In the genomic region with DNA sequence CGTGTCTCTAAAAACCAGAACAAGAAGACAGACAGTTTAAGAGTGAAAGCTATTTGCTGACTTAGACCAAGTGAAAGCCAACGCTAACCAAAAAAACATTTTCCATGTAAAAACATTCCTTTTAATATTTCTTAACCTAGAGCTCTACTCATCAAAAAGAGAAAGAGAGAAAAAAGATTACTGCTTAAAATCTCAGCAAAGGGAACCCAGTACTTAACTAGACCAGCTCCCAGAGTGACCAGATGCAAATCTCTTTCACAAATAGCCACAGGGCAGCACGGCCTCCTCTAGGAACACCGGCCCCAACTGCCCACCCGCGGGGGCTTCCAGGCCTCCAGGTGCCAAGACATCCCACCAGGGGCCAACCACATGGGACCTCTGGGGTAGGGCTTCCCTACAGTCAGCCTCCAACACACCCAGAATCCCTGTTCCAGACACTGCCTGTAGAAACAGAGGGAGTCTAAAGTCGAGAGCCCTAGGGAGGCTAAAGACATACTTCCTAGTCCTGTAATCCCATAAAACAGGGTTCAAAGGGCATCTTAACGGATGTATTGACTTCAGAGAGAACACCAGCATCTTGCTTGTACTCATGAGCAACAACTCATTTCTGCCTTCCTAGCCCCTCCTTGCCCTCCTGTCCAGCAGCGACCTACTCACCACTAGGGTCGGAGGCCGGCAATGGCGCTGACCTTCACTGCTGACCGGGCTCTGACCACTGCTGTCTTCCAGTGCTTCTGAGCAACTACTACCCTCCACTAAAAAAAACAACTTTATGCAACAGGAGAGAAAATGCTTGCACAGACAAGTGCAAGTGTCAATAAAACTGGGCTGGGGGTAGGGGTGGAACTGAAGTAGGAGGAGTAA, we compare ENCODE assay signal across 14 cellular contexts. TPM values are rescaled to one million over a fixed set of nuclear protein-coding genes. Genes with fewer than 3 reads are reported as not detected.
DNase-seq lines count a peak whose midpoint lies in the region; ATAC-seq, FAIRE-seq and TF ChIP-seq lines count a peak whose summit lies in the region.
"Had no signal": no experiment of that assay in that cellular context is flagged by ENCODE, and none has a peak within 500 bp of the region (broad histone marks: within the 10 kb centered on the region; RNA-seq: fewer than 3 reads in every experiment).

No MANE protein-coding gene starts in this region.

- no peak overlapping the region for H2AFZ ChIP-seq in HepG2 (ENCODE audit: low read length)

- peaks cover 4% of the 10 kb centered on the region for H3K36me3 Mint-ChIP-seq in activated naive CD8-positive, alpha-beta T cell treated with anti-CD3 and anti-CD28 coated beads, Interleukin-2, amount 50 U/mL, for 24 hours (ENCODE audit: low read depth)
- H3K36me3 Mint-ChIP-seq: activated naive CD4-positive, alpha-beta T cell treated with anti-CD3 and anti-CD28 coated beads, Interleukin-2, amount 50 U/mL, for 72 hours had no signal

- no peak overlapping the region for H3K27ac ChIP-seq in duodenal mucosa (ENCODE audit: low read depth, low read length)
- H3K27ac ChIP-seq in HepG2 (ENCODE audit: extremely low read length, insufficient read depth, low read length) = peak overlapping the region; percentile 60
- H3K27ac ChIP-seq in suprapubic skin = peak overlapping the region; percentile 69
- peak overlapping the region in 12 of 59 donors; percentile 4 to 59 (median 20) for H3K27ac ChIP-seq in dorsolateral prefrontal cortex

- 21% methylated on average over 13 of the region's 13 CpGs for WGBS in HepG2 (ENCODE audit: low lambda C conversion rate)
- 65% methylated on average over 13 of the region's 13 CpGs for WGBS in suprapubic skin

- TF ChIP-seq POLR2A in HepG2 (IDR thresholded peaks at IDR 0.05; ENCODE audit: insufficient read depth in 1 of 2, low read depth in 2 of 2, low read length in 2 of 2) (no peak), suprapubic skin (IDR thresholded peaks at IDR 0.05) (no peak)

- H3K79me2 ChIP-seq in HepG2 (ENCODE audit: insufficient read depth, low read length) = peaks cover 96% of the 10 kb centered on the region

- peak overlapping the region in 1 of 2 donors; percentile 1 for H3K4me3 ChIP-seq in duodenal mucosa (ENCODE audit: low read depth in 1 of 2, low read length in 2 of 2)
- peak overlapping the region in 2 of 3 experiments; percentile 8 to 36; a peak in 4 of 6 replicates for H3K4me3 ChIP-seq in HepG2 (replicated peaks in 1 of 3; ENCODE audit: insufficient read depth in 1 of 3, low read depth in 2 of 3, low read length in 3 of 3)
- no peak overlapping the region for H3K4me3 ChIP-seq in suprapubic skin
- no peak overlapping the region for H3K4me3 ChIP-seq in dorsolateral prefrontal cortex

- H3K4me2 ChIP-seq in HepG2 (ENCODE audit: low read depth, low read length) = peak overlapping the region; percentile 71

- H3K36me3 ChIP-seq in duodenal mucosa (ENCODE audit: control insufficient read depth in 1 of 2, insufficient read depth in 2 of 2, low read length in 2 of 2) (peaks cover 9 to 12% of the 10 kb centered on the region in 2 donors), HepG2 (replicated peaks in 1 of 2; ENCODE audit: control insufficient read depth in 1 of 2, insufficient read depth in 2 of 2, low read length in 2 of 2) (peaks cover 5 to 17% of the 10 kb centered on the region in 2 experiments; a peak in 3 of 5 replicates), suprapubic skin (no peaks in the 10 kb centered on the region)

- peak; percentile 77 for ATAC-seq in HepG2
- ATAC-seq in activated naive CD8-positive, alpha-beta T cell treated with anti-CD3 and anti-CD28 coated beads, Interleukin-2, amount 50 U/mL, for 24 hours = no peak
- ATAC-seq: activated naive CD4-positive, alpha-beta T cell treated with anti-CD3 and anti-CD28 coated beads, Interleukin-2, amount 50 U/mL, for 72 hours had no signal

- 0 out of 2 replicates have a peak, but pooled peaks have one; percentile 29 for TF ChIP-seq CTCF in HepG2 (CRISPR knock-in tag; IDR thresholded peaks at IDR 0.05)
- no peak for TF ChIP-seq CTCF in suprapubic skin (IDR thresholded peaks at IDR 0.05)
- no peak for TF ChIP-seq CTCF in dorsolateral prefrontal cortex (IDR thresholded peaks at IDR 0.05 in 54 of 56, conservative IDR thresholded peaks at IDR 0.05 in 2 of 56; ENCODE audit: low read depth in 1 of 56, partially characterized antibody in 56 of 56)

- CTCF ChIA-PET in HepG2 (lab: Yijun Ruan, JAX; ENCODE audit: low intra/inter-chr PET ratio, low total read pairs) = no interaction called here

- TF ChIP-seq RAD21 in HepG2 (CRISPR knock-in tag; IDR thresholded peaks at IDR 0.05) = no peak

- no peaks in the 10 kb centered on the region for H3K27me3 ChIP-seq in duodenal mucosa (ENCODE audit: control insufficient read depth in 1 of 2, insufficient read depth in 2 of 2, low read length in 2 of 2)
- H3K27me3 ChIP-seq in HepG2 (ENCODE audit: control insufficient read depth in 1 of 2, insufficient read depth in 2 of 2, low read length in 2 of 2) = no peaks in the 10 kb centered on the region
- H3K27me3 ChIP-seq in suprapubic skin = no peaks in the 10 kb centered on the region
- H3K27me3 ChIP-seq in dorsolateral prefrontal cortex = no peaks in the 10 kb centered on the region

- H3K9ac ChIP-seq in duodenal mucosa (ENCODE audit: low read depth in 1 of 2, low read length in 2 of 2) (peak overlapping the region; percentile 6 to 31), HepG2 (ENCODE audit: insufficient read depth, low read depth, low read length) (peak overlapping the region; percentile 18; the same call in 1 of the 2 replicates)

- no peak overlapping the region for H3K4me3 Mint-ChIP-seq in activated naive CD8-positive, alpha-beta T cell treated with anti-CD3 and anti-CD28 coated beads, Interleukin-2, amount 50 U/mL, for 24 hours

- no peak overlapping the region for H3K27ac Mint-ChIP-seq in activated naive CD8-positive, alpha-beta T cell treated with anti-CD3 and anti-CD28 coated beads, Interleukin-2, amount 50 U/mL, for 24 hours
- H3K27ac Mint-ChIP-seq: activated naive CD4-positive, alpha-beta T cell treated with anti-CD3 and anti-CD28 coated beads, Interleukin-2, amount 50 U/mL, for 72 hours had no signal

- in situ Hi-C loops in HepG2 (cut with HindIII; ENCODE audit: extremely low pct_ligation_motif_present, low pct_unique_long_range_greater_than_20kb) = no loop called here

- POLR2A ChIA-PET in HepG2 (lab: Yijun Ruan, JAX) = interaction anchor here (1.5 to 2.0 kb wide), 2 partner anchors 10 to 16 kb away, joined by 4 to 7 read pairs; no protein-coding TSS in a partner anchor

- H3K27me3 Mint-ChIP-seq in activated naive CD8-positive, alpha-beta T cell treated with anti-CD3 and anti-CD28 coated beads, Interleukin-2, amount 50 U/mL, for 24 hours = no peaks in the 10 kb centered on the region

- peaks cover 26% of the 10 kb centered on the region for H3K4me1 Mint-ChIP-seq in activated naive CD8-positive, alpha-beta T cell treated with anti-CD3 and anti-CD28 coated beads, Interleukin-2, amount 50 U/mL, for 24 hours

- H3K9me3 ChIP-seq in duodenal mucosa (ENCODE audit: control insufficient read depth in 1 of 2, low read length in 2 of 2) (no peaks in the 10 kb centered on the region), HepG2 (ENCODE audit: low read length) (no peaks in the 10 kb centered on the region), suprapubic skin (no peaks in the 10 kb centered on the region)

- TF ChIP-seq EP300 in HepG2 (IDR thresholded peaks at IDR 0.05; ENCODE audit: low read depth in 2 of 2, low read length in 2 of 2) (peak in 1 of 2 experiments; percentile 25; a peak in 1 of 4 replicates), HepG2 (CRISPR knock-in tag; IDR thresholded peaks at IDR 0.05; ENCODE audit: borderline replicate concordance) (peak; percentile 26; the same call in 1 of the 2 replicates), suprapubic skin (IDR thresholded peaks at IDR 0.05) (no peak)

- H3K4me1 ChIP-seq in duodenal mucosa (ENCODE audit: control insufficient read depth in 1 of 2, insufficient read depth in 2 of 2, low read length in 2 of 2) (peaks cover 25 to 33% of the 10 kb centered on the region in 2 donors), HepG2 (ENCODE audit: insufficient read depth, low read length) (peaks cover 85% of the 10 kb centered on the region), suprapubic skin (peaks cover 77% of the 10 kb centered on the region)

- H4K20me1 ChIP-seq in HepG2 (ENCODE audit: insufficient read depth, low read length) = peaks cover 50% of the 10 kb centered on the region

- FAIRE-seq in HepG2 (lab: Jason Lieb, UNC) = peak; percentile 82

- DNase-seq in HT-29 (ENCODE audit: low spot score) (peak; percentile 40), HepG2 (ENCODE audit: low spot score) (peak; percentile 81), suprapubic skin (ENCODE audit: low spot score in 2 of 2) (no peak), GF-D8 (lab: John Stamatoyannopoulos, UW) (no peak), dorsolateral prefrontal cortex (no peak)
- DNase-seq in activated T-cell treated with anti-CD3 and anti-CD28 coated beads, Interleukin-2, amount 50 U/mL, for 48 hours = no peak
- DNase-seq in activated naive CD8-positive, alpha-beta T cell treated with anti-CD3 and anti-CD28 coated beads, Interleukin-2, amount 50 U/mL, for 24 hours = no peak
- DNase-seq: dermis blood vessel endothelial cell; KBM-7; NCI-H748 treated with DMSO at 0.1 percent for 48 hours; stimulated activated CD4-positive, alpha-beta T cell treated with anti-CD3 and anti-CD28 coated beads, Interleukin-4, amount 100 ng/mL, for 4 hours; stimulated activated naive CD4-positive, alpha-beta T cell had no signal

- no peaks in the 10 kb centered on the region for H3K9me3 Mint-ChIP-seq in activated naive CD8-positive, alpha-beta T cell treated with anti-CD3 and anti-CD28 coated beads, Interleukin-2, amount 50 U/mL, for 24 hours
- H3K9me3 Mint-ChIP-seq: activated naive CD4-positive, alpha-beta T cell treated with anti-CD3 and anti-CD28 coated beads, Interleukin-2, amount 50 U/mL, for 72 hours had no signal

- intact Hi-C loops in HepG2 (cut with micrococcal nuclease; ENCODE audit: unreplicated experiment) = no loop called here
- intact Hi-C loops in dorsolateral prefrontal cortex (cut with DNase I) = loop anchor here in 1 of 2 donors (10.0 kb wide), 1 partner anchor 147 kb away; no protein-coding TSS in a partner anchor

- no TSS peak for BruUV-seq in HepG2 (replicated peaks; lab: Mats Ljungman, UMichigan)

RNA-seq across cellular contexts. Expression of a gene that starts 21.3 kb away (rescaled TPM):
- 8.6 and 13.8 TPM in 2 replicates for total RNA-seq in HT-29 (2014; rRNA removed; shearing (Covaris generic))
- total RNA-seq in HepG2 (2016; rRNA removed; fragmentation: Illumina TruSeq; extraction: Trizol) (12.5 and 20.4 TPM in 2 replicates), suprapubic skin (10 to 100 TPM; 21.8 to 64.0 (median 28.8) TPM), dorsolateral prefrontal cortex (10 to 100 TPM; 25.1 to 60.3 (median 37.0) TPM)
- total RNA-seq in HepG2 (2016; cell fraction: cytosol; rRNA removed; fragmentation: Illumina TruSeq; extraction: Trizol; ENCODE audit: low read depth) = 10.4 and 15.8 TPM in 2 replicates
- 11.4 and 19.2 TPM in 2 replicates for total RNA-seq in HepG2 (2016; cell fraction: insoluble cytoplasmic fraction; rRNA removed; fragmentation: Illumina TruSeq; extraction: Trizol)
- total RNA-seq in HepG2 (2016; cell fraction: membrane; rRNA removed; fragmentation: Illumina TruSeq; extraction: Trizol) = 9.4 and 10.4 TPM in 2 replicates
- 21.7 and 25.2 TPM in 2 replicates for total RNA-seq in HepG2 (2016; cell fraction: nucleus; rRNA removed; fragmentation: Illumina TruSeq; extraction: Trizol)
- 12.4 and 13.9 TPM in 2 replicates for polyA plus RNA-seq in HepG2 (2011; rRNA removed)
- 7.2 and 8.1 TPM in 2 replicates for polyA plus RNA-seq in HepG2 (2011; cell fraction: cytosol; rRNA removed)
- polyA plus RNA-seq in HepG2 (2011; cell fraction: nucleus; rRNA removed) = 44.4 and 55.9 TPM in 2 replicates
- 24.9 and 25.6 TPM in 2 replicates for polyA plus RNA-seq in HepG2 (2012)
- polyA plus RNA-seq in HepG2 (2016; cell fraction: cytosol; fragmentation: Illumina TruSeq; extraction: Trizol; ENCODE audit: low read depth) = 0.75 and 0.90 TPM in 2 replicates
- polyA plus RNA-seq in HepG2 (2016; cell fraction: insoluble cytoplasmic fraction; fragmentation: Illumina TruSeq; extraction: Trizol; ENCODE audit: low read depth) = 19.5 and 24.4 TPM in 2 replicates
- polyA plus RNA-seq in HepG2 (2016; cell fraction: membrane; fragmentation: Illumina TruSeq; extraction: Trizol; ENCODE audit: low read depth) = 3.1 and 3.9 TPM in 2 replicates
- 46.5 and 48.4 TPM in 2 replicates for polyA plus RNA-seq in HepG2 (2016; cell fraction: nucleus; fragmentation: Illumina TruSeq; extraction: Trizol; ENCODE audit: insufficient read depth, low read depth)
- 16.6 and 28.7 TPM in 2 replicates for polyA minus RNA-seq in HepG2 (2011; rRNA and poly(A)+ RNA removed; ENCODE audit: low replicate concordance)
- 20.6 and 23.9 TPM in 2 replicates for polyA minus RNA-seq in HepG2 (2011; cell fraction: cytosol; rRNA and poly(A)+ RNA removed)
- polyA minus RNA-seq in HepG2 (2011; cell fraction: nucleus; rRNA and poly(A)+ RNA removed) = 24.0 and 26.7 TPM in 2 replicates

Comparison
In these comparisons a context has a peak if more than half of its experiments do, and no peak if none do; other contexts are left out.
1. DNase-seq: peak in HT-29 (single experiment) and HepG2 (single experiment); none in suprapubic skin (0 of 2), activated T-cell treated with anti-CD3 and anti-CD28 coated beads, Interleukin-2, amount 50 U/mL, for 48 hours (0 of 2), GF-D8 (single experiment), dorsolateral prefrontal cortex (0 of 10) and activated naive CD8-positive, alpha-beta T cell treated with anti-CD3 and anti-CD28 coated beads, Interleukin-2, amount 50 U/mL, for 24 hours (single experiment).
2. H3K4me3 ChIP-seq: peak in HepG2 (2 of 3); none in suprapubic skin (single experiment) and dorsolateral prefrontal cortex (0 of 59).